In genomic region chr1:202243006-202243405, GRCh38 we compare ENCODE assay signal across 1 cellular context.
TF ChIP-seq lines count a peak whose summit lies in the region.

No MANE protein-coding gene starts in this region.

TF ChIP-seq in K562, 482 proteins besides CTCF, POLR2A, EP300 and RAD21:
- TF ChIP-seq GATA2 (CRISPR knock-in tag; IDR thresholded peaks at IDR 0.05) (no peak), BCOR (IDR thresholded peaks at IDR 0.05) (0 out of 2 replicates have a peak, but pooled peaks have one; percentile 26), SREBF2 (CRISPR knock-in tag; IDR thresholded peaks at IDR 0.05) (no peak), PHB2 (IDR thresholded peaks at IDR 0.05; ENCODE audit: low read depth) (no peak), ZNF778 (CRISPR knock-in tag; IDR thresholded peaks at IDR 0.05) (no peak), LCOR (CRISPR knock-in tag; IDR thresholded peaks at IDR 0.05) (no peak), KAT2B (IDR thresholded peaks at IDR 0.05; ENCODE audit: low read depth, low read length) (no peak), ZNF592 (IDR thresholded peaks at IDR 0.05) (no peak), THRAP3 (IDR thresholded peaks at IDR 0.05; ENCODE audit: borderline replicate concordance) (no peak), RBM25 (IDR thresholded peaks at IDR 0.05; ENCODE audit: low read depth, low read length, severe bottlenecking) (peak; percentile 72), PURB (CRISPR knock-in tag; IDR thresholded peaks at IDR 0.05; ENCODE audit: low read depth) (no peak), MCM7 (IDR thresholded peaks at IDR 0.05) (no peak), NCOR1 (IDR thresholded peaks at IDR 0.05) (no peak), EGR1 (conservative IDR thresholded peaks at IDR 0.05) (no peak)
